Comparison of ENCODE assay signal across 30 cellular contexts in the genomic region with DNA sequence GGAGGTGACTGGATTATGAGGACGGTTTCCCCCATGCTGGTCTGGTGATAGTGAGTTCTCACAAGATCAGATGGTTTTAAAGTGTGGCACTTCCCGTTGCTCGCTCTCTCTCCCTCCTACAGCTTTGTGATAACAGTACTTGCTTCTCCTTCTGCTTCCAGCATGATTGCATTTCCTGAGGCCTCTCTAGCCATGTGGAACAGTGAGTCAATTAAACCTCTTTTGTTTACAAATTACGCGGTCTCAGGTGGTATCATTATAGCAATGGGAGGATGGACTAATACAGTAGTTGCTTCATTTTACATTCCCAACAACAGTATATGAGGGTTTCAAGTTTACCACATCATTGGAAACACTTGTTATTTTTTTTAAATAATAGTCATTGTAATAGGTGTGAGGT.
"Had no signal": no experiment of that assay in that cellular context is flagged by ENCODE, and none has a peak within 500 bp of the region (broad histone marks: within the 10 kb centered on the region; RNA-seq: fewer than 3 reads in every experiment).

No MANE protein-coding gene starts in this region.

- ATAC-seq: activated CD8-positive, alpha-beta T cell treated with anti-CD3 and anti-CD28 coated beads, Interleukin-2, amount 10 ng/mL, durations not matched to agents 7 days and 5 days; Panc1; Right ventricle myocardium inferior; T-cell; WTC11 had no signal

- H3K4me3 ChIP-seq: adrenal gland, MG63, SK-N-MC had no signal

- H3K27ac ChIP-seq: adrenal gland, SK-N-MC had no signal

- H3K36me3 ChIP-seq: adrenal gland, MG63 had no signal

- H3K4me1 ChIP-seq: adrenal gland had no signal

- H3K27me3 ChIP-seq: adrenal gland, MG63 had no signal

- H3K9me3 ChIP-seq: adrenal gland, MG63 had no signal

- DNase-seq: activated CD4-positive, alpha-beta T cell treated with anti-CD3 and anti-CD28 coated beads for 48 hours; activated CD4-positive, alpha-beta T cell treated with anti-CD3 and anti-CD28 coated beads, Interleukin-2, amount 50 U/mL, for 4 hours; activated CD4-positive, CD25-positive, alpha-beta regulatory T cell treated with anti-CD3 and anti-CD28 coated beads, Interleukin-2, amount 50 U/mL, for 72 hours; activated CD8-positive, alpha-beta memory T cell treated with anti-CD3 and anti-CD28 coated beads, Interleukin-2, amount 50 U/mL, for 48 hours; activated CD8-positive, alpha-beta T cell treated with anti-CD3 and anti-CD28 coated beads, Interleukin-2, amount 10 ng/mL, durations not matched to agents 7 days and 5 days; activated naive CD4-positive, alpha-beta T cell treated with anti-CD3 and anti-CD28 coated beads, Interleukin-2, amount 50 U/mL, for 16 hours; activated naive CD8-positive, alpha-beta T cell treated with anti-CD3 and anti-CD28 coated beads, Interleukin-2, amount 10 ng/mL, durations not matched to agents 7 days and 5 days; activated T-cell treated with anti-CD3 and anti-CD28 coated beads, Interleukin-2, amount 50 U/mL, for 1 hour; adrenal gland; anterior cingulate cortex; caudate nucleus; KG1; MG63; MV-4-11; NCI-H1105; NCI-H1436; NCI-H1694 treated with DMSO at 0.1 percent for 48 hours; NCI-H2029 treated with DMSO at 0.1 percent for 48 hours; NCI-H446; NCI-H524 treated with DMSO at 0.1 percent for 48 hours; NK-92 treated with Interleukin-12 subunit alpha and Interleukin-12 subunit beta, amount 100 ng/mL, for 24 hours; OCI-M1; RPMI8226; T-cell; T-helper 2 cell; T1000 had no signal
